9 cellular contexts compared by ENCODE assay signal in genomic region chr10:6050801-6051445, GRCh38. TPM values are rescaled to one million over a fixed set of nuclear protein-coding genes. Genes with fewer than 3 reads are reported as not detected.
DNase-seq lines count a peak whose midpoint lies in the region; ATAC-seq and TF ChIP-seq lines count a peak whose summit lies in the region.
"Had no signal": no experiment of that assay in that cellular context is flagged by ENCODE, and none has a peak within 500 bp of the region (broad histone marks: within the 10 kb centered on the region; RNA-seq: fewer than 3 reads in every experiment).

No MANE protein-coding gene starts in this region.

- ATAC-seq in natural killer cell = peak; percentile 71 to 88 (median 86)

- H3K36me3 ChIP-seq in GM23248 (ENCODE audit: low read depth) (no peaks in the 10 kb centered on the region), suprapubic skin (no peaks in the 10 kb centered on the region)

- peak overlapping the region; percentile 81 for H3K4me2 ChIP-seq in GM23248 (ENCODE audit: unreplicated experiment)

- no peaks in the 10 kb centered on the region for H3K27me3 Mint-ChIP-seq in activated CD4-positive, alpha-beta memory T cell treated with anti-CD3 and anti-CD28 coated beads, Interleukin-2, amount 10 ng/mL, durations not matched to agents 7 days and 5 days
- H3K27me3 Mint-ChIP-seq in natural killer cell (ENCODE audit: low read depth in 2 of 2) = peaks cover 0 to 6% of the 10 kb centered on the region in 2 donors

- H3K36me3 Mint-ChIP-seq in activated CD4-positive, alpha-beta memory T cell treated with anti-CD3 and anti-CD28 coated beads, Interleukin-2, amount 10 ng/mL, durations not matched to agents 7 days and 5 days (ENCODE audit: low read depth) = peaks cover 84% of the 10 kb centered on the region
- no peaks in the 10 kb centered on the region for H3K36me3 Mint-ChIP-seq in natural killer cell

- in situ Hi-C loops in GM23248 (cut with MboI) = no loop called here

- no peak for TF ChIP-seq POLR2A in suprapubic skin (IDR thresholded peaks at IDR 0.05)

- H3K9me3 ChIP-seq in GM23248 (ENCODE audit: low read depth) (no peaks in the 10 kb centered on the region), suprapubic skin (no peaks in the 10 kb centered on the region)

- H3K4me1 Mint-ChIP-seq in activated CD4-positive, alpha-beta memory T cell treated with anti-CD3 and anti-CD28 coated beads, Interleukin-2, amount 10 ng/mL, durations not matched to agents 7 days and 5 days = peaks cover 86% of the 10 kb centered on the region
- H3K4me1 Mint-ChIP-seq in natural killer cell = peaks cover 55 to 56% of the 10 kb centered on the region in 2 donors
- H3K4me1 Mint-ChIP-seq: neural crest cell had no signal

- H3K79me2 ChIP-seq in GM23248 (ENCODE audit: insufficient read depth) = no peaks in the 10 kb centered on the region

- POLR2A ChIA-PET in activated CD4-positive, alpha-beta memory T cell treated with anti-CD3 and anti-CD28 coated beads, Interleukin-2, amount 10 ng/mL, durations not matched to agents 7 days and 5 days (lab: Charles Lee) = interaction anchor here (0.7 to 21.0 kb wide), 20 partner anchors 7 to 1924 kb away, joined by 3 to 448 read pairs (median 6); partner anchors contain the start of genes ANKRD16, FBH1, GDI2 and IL15RA

- CTCF ChIA-PET in activated CD4-positive, alpha-beta memory T cell treated with anti-CD3 and anti-CD28 coated beads, Interleukin-2, amount 10 ng/mL, durations not matched to agents 7 days and 5 days (lab: Charles Lee) = interaction anchor here (0.9 to 2.9 kb wide), 15 partner anchors 9 to 161 kb away, joined by 3 to 28 read pairs (median 5); partner anchors contain the start of genes ANKRD16, FBH1 and IL2RA

- intact Hi-C loops in natural killer cell (cut with micrococcal nuclease) = loop anchor here (1.0 kb wide), 1 partner anchor 37 kb away; no protein-coding TSS in a partner anchor

- peak overlapping the region; percentile 66 for H3K9ac ChIP-seq in GM23248

- no peaks in the 10 kb centered on the region for H3K9me3 Mint-ChIP-seq in activated CD4-positive, alpha-beta memory T cell treated with anti-CD3 and anti-CD28 coated beads, Interleukin-2, amount 10 ng/mL, durations not matched to agents 7 days and 5 days
- H3K9me3 Mint-ChIP-seq in natural killer cell = no peaks in the 10 kb centered on the region
- H3K9me3 Mint-ChIP-seq: neural crest cell had no signal

- no peak for TF ChIP-seq EP300 in suprapubic skin (IDR thresholded peaks at IDR 0.05)

- H3K4me1 ChIP-seq in GM23248 (ENCODE audit: insufficient read depth) (no peaks in the 10 kb centered on the region), suprapubic skin (peaks cover 20% of the 10 kb centered on the region)

- H3K4me3 ChIP-seq in GM08714 (ENCODE audit: low read length) (peak overlapping the region; percentile 4; the same call in 1 of the 2 replicates), GM23248 (peak overlapping the region; percentile 70), suprapubic skin (peak overlapping the region; percentile 39)

- H3K27ac ChIP-seq in GM23248 = peak overlapping the region; percentile 13; the same call in 1 of the 2 replicates
- peak overlapping the region; percentile 36 for H3K27ac ChIP-seq in suprapubic skin

- no peaks in the 10 kb centered on the region for H4K20me1 ChIP-seq in GM23248 (ENCODE audit: insufficient read depth)

- TF ChIP-seq CTCF in natural killer cell (IDR thresholded peaks at IDR 0.05) (no peak), suprapubic skin (IDR thresholded peaks at IDR 0.05) (peak in 1 of 2 donors; percentile 7)

- peak overlapping the region; percentile 97 for H3K27ac Mint-ChIP-seq in activated CD4-positive, alpha-beta memory T cell treated with anti-CD3 and anti-CD28 coated beads, Interleukin-2, amount 10 ng/mL, durations not matched to agents 7 days and 5 days
- peak overlapping the region; percentile 92 to 99 for H3K27ac Mint-ChIP-seq in natural killer cell

- peak overlapping the region; percentile 80 for H3K4me3 Mint-ChIP-seq in activated CD4-positive, alpha-beta memory T cell treated with anti-CD3 and anti-CD28 coated beads, Interleukin-2, amount 10 ng/mL, durations not matched to agents 7 days and 5 days
- H3K4me3 Mint-ChIP-seq in natural killer cell = peak overlapping the region; percentile 96
- H3K4me3 Mint-ChIP-seq: neural crest cell had no signal

- no peaks in the 10 kb centered on the region for H3K9me2 ChIP-seq in GM23248 (ENCODE audit: insufficient read depth)

- H3F3A ChIP-seq in GM23248 (ENCODE audit: insufficient read depth) = no peaks in the 10 kb centered on the region

- H2AFZ ChIP-seq in GM23248 = peak overlapping the region; percentile 86

- 2% methylated on average over 18 of the region's 18 CpGs for WGBS in GM23248 (ENCODE audit: low coverage in 1 of 2, low lambda C conversion rate in 2 of 2, missing lambda C conversion rate in 2 of 2), 2 experiments
- WGBS in suprapubic skin = 16% methylated on average over 18 of the region's 18 CpGs

- DNase-seq in GM23248 (peak; percentile 72), LoVo (ENCODE audit: low spot score) (peak; percentile 67), natural killer cell (peak; percentile 87), suprapubic skin (ENCODE audit: low spot score in 2 of 2) (no peak), NCI-H82 treated with DMSO at 0.1 percent for 48 hours (lab: John Stamatoyannopoulos, UW; ENCODE audit: unreplicated experiment) (no peak)
- peak; percentile 94 for DNase-seq in activated CD4-positive, alpha-beta memory T cell treated with anti-CD3 and anti-CD28 coated beads, Interleukin-2, amount 10 ng/mL, durations not matched to agents 7 days and 5 days
- peak; percentile 90 for DNase-seq in effector CD4-positive, alpha-beta T cell

- peaks cover under 1% of the 10 kb centered on the region; the same call in 1 of the 2 replicates for H3K27me3 ChIP-seq in GM23248 (replicated peaks; ENCODE audit: insufficient read depth)
- H3K27me3 ChIP-seq in suprapubic skin = no peaks in the 10 kb centered on the region

RNA-seq across cellular contexts. Expression of gene IL2RA, which starts 11.2 kb away (rescaled TPM):
- total RNA-seq in GM23248 (2014; rRNA removed; shearing (Covaris generic)) = not detected in 2 replicates
- not detected in 2 replicates for polyA plus RNA-seq in GM23248 (2016; fragmentation: Nextera tagmentation; extraction: Ambion mirVana)
- 100 to 1,000 TPM; 437 to 446 TPM for total RNA-seq in activated CD4-positive, alpha-beta memory T cell treated with anti-CD3 and anti-CD28 coated beads, Interleukin-2, amount 10 ng/mL, durations not matched to agents 7 days and 5 days
- total RNA-seq in natural killer cell (10 to 100 TPM in 1 of 3 donors, 1 to 10 TPM in 2; 3.4 to 11.2 (median 3.7) TPM), suprapubic skin (under 1 TPM in 2 of 4 donors, not detected in 2; 0.21 to 0.70 TPM)
- total RNA-seq: neural crest cell had no signal

RNA-seq across cellular contexts. Expression of gene RBM17, which starts 37.9 kb away (rescaled TPM):
- total RNA-seq in GM23248 (2014; rRNA removed; shearing (Covaris generic)) = 24.1 and 35.7 TPM in 2 replicates
- 84.2 and 99.9 TPM in 2 replicates for polyA plus RNA-seq in GM23248 (2016; fragmentation: Nextera tagmentation; extraction: Ambion mirVana)
- total RNA-seq in activated CD4-positive, alpha-beta memory T cell treated with anti-CD3 and anti-CD28 coated beads, Interleukin-2, amount 10 ng/mL, durations not matched to agents 7 days and 5 days = 100 to 1,000 TPM; 155 to 157 TPM
- total RNA-seq in natural killer cell (100 to 1,000 TPM; 120 to 147 (median 147) TPM), suprapubic skin (10 to 100 TPM; 31.9 to 85.6 (median 42.9) TPM)

Comparison
In these comparisons a context has a peak if more than half of its experiments do, and no peak if none do; other contexts are left out.
1. H3K4me3 ChIP-seq: peak in every context shown above with its lines; median percentile 70 in GM23248; 39 in suprapubic skin; 4 in GM08714.
2. DNase-seq: peak in GM23248 (single experiment), LoVo (single experiment), activated CD4-positive, alpha-beta memory T cell treated with anti-CD3 and anti-CD28 coated beads, Interleukin-2, amount 10 ng/mL, durations not matched to agents 7 days and 5 days (single experiment), effector CD4-positive, alpha-beta T cell (single experiment) and natural killer cell (single experiment); none in suprapubic skin (0 of 2) and NCI-H82 treated with DMSO at 0.1 percent for 48 hours (single experiment).
3. RNA of gene IL2RA, which starts 11.2 kb away (total RNA-seq): 437 to 446 TPM in activated CD4-positive, alpha-beta memory T cell treated with anti-CD3 and anti-CD28 coated beads, Interleukin-2, amount 10 ng/mL, durations not matched to agents 7 days and 5 days; 3.4 to 11.2 TPM in natural killer cell, 0.21 to 0.70 TPM in suprapubic skin and not detected in GM23248; every median in the first group is over 10 times any median in the second.